14 cellular contexts compared by ENCODE assay signal in the genomic region with DNA sequence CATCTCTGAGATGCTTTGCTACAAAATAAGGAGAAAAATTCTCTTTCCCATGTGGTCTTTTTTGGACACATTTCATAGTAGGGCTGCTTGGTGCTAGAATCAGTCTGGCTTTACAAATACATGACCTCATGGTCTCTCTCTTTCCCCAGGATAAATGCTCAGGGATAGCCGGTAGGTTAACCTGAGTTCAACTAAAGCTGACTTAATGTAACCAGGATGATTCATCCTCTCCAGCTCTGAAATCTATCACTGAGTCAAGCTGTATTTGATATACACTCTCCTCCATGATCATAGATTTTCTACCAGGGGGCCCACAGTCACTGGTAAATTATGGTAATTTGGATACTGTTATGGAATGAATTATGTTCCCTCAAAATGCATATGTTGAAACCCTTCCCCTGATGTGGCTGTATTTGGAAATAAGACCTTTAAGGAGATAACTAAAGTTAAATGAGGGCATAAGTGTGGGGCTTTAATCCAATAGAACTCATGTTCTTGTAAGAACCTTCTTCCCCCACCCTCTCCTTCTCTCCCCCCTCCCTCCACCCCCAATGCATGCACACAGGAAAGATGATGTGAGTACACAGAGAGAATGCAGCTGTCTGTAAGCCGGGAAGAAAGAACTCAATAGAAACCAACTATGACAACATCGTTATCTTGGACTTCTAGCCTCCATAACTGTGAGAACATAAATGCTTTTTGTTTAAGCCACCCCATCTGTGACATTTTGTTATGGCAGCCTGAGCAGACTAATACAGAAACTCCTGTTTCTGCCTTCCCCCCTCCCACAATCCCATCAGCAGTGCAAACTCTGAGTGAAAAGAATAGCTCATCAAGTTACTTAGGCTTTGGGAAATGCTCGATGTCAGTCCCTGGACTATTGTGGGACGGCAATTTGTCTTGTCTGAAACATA.
DNase-seq lines count a peak whose midpoint lies in the region; ATAC-seq and TF ChIP-seq lines count a peak whose summit lies in the region.
"Had no signal": no experiment of that assay in that cellular context is flagged by ENCODE, and none has a peak within 500 bp of the region (broad histone marks: within the 10 kb centered on the region; RNA-seq: fewer than 3 reads in every experiment).

No MANE protein-coding gene starts in this region.

- no peaks in the 10 kb centered on the region for H3K9me3 ChIP-seq in right cardiac atrium (ENCODE audit: control insufficient read depth, low read length)

- DNase-seq in A172 (ENCODE audit: low spot score) = peak; percentile 35
- DNase-seq in epithelial cell of proximal tubule (ENCODE audit: low read depth) = peak; percentile 77
- DNase-seq in kidney glomerular epithelial cell (lab: John Stamatoyannopoulos, UW) = no peak
- no peak for DNase-seq in AML-193 (lab: John Stamatoyannopoulos, UW)
- DNase-seq in activated effector memory CD4-positive, alpha-beta T cell treated with Interleukin-2 at 50 U/mL for 16 hours = no peak
- no peak for DNase-seq in right cardiac atrium
- DNase-seq: activated CD8-positive, alpha-beta T cell treated with anti-CD3 and anti-CD28 coated beads, Interleukin-2, amount 10 ng/mL, durations not matched to agents 7 days and 5 days; activated naive CD8-positive, alpha-beta T cell treated with anti-CD3 and anti-CD28 coated beads, Interleukin-2, amount 10 ng/mL, durations not matched to agents 7 days and 5 days; NCI-H774; spleen; stimulated activated CD8-positive, alpha-beta memory T cell treated with anti-CD3 and anti-CD28 coated beads, Interleukin-4, amount 100 ng/mL, for 48 hours; T-helper 1 cell had no signal

- H3K4me1 ChIP-seq in right cardiac atrium (ENCODE audit: control insufficient read depth, insufficient read depth, low read length) = no peaks in the 10 kb centered on the region
- H3K4me1 ChIP-seq: spleen had no signal

- no peak overlapping the region for H3K4me3 ChIP-seq in epithelial cell of proximal tubule (ENCODE audit: low read depth, low read length)
- H3K4me3 ChIP-seq in right cardiac atrium (ENCODE audit: low read length) = no peak overlapping the region
- H3K4me3 ChIP-seq: spleen had no signal

- H3K27me3 ChIP-seq in right cardiac atrium (ENCODE audit: control insufficient read depth, insufficient read depth) = no peaks in the 10 kb centered on the region
- H3K27me3 ChIP-seq: spleen had no signal

- 79% methylated on average over 5 of the region's 5 CpGs for WGBS in right cardiac atrium

- intact Hi-C loops in right cardiac atrium (cut with DNase I) = no loop called here

- TF ChIP-seq CTCF in epithelial cell of proximal tubule (conservative IDR thresholded peaks at IDR 0.05; ENCODE audit: low read depth, low read length) = no peak

- ATAC-seq in GM19463 (IDR thresholded peaks at IDR 0.05; ENCODE audit: unreplicated experiment) (peak; percentile 7), HG03520 (IDR thresholded peaks at IDR 0.05; ENCODE audit: unreplicated experiment) (peak; percentile 11), right cardiac atrium (no peak)
- ATAC-seq: activated CD8-positive, alpha-beta T cell treated with anti-CD3 and anti-CD28 coated beads, Interleukin-2, amount 10 ng/mL, durations not matched to agents 7 days and 5 days had no signal

- no peak overlapping the region for H3K27ac ChIP-seq in right cardiac atrium (ENCODE audit: low read length)
- H3K27ac ChIP-seq: spleen had no signal

Comparison
In these comparisons a context has a peak if more than half of its experiments do, and no peak if none do; other contexts are left out.
1. DNase-seq: peak in A172 (single experiment) and epithelial cell of proximal tubule (single experiment); none in kidney glomerular epithelial cell (single experiment), AML-193 (0 of 2), activated effector memory CD4-positive, alpha-beta T cell treated with Interleukin-2 at 50 U/mL for 16 hours (single experiment) and right cardiac atrium (0 of 3).
2. ATAC-seq: peak in GM19463 (single experiment) and HG03520 (single experiment); none in right cardiac atrium (0 of 2).